10 cellular contexts compared by ENCODE assay signal in the genomic region with DNA sequence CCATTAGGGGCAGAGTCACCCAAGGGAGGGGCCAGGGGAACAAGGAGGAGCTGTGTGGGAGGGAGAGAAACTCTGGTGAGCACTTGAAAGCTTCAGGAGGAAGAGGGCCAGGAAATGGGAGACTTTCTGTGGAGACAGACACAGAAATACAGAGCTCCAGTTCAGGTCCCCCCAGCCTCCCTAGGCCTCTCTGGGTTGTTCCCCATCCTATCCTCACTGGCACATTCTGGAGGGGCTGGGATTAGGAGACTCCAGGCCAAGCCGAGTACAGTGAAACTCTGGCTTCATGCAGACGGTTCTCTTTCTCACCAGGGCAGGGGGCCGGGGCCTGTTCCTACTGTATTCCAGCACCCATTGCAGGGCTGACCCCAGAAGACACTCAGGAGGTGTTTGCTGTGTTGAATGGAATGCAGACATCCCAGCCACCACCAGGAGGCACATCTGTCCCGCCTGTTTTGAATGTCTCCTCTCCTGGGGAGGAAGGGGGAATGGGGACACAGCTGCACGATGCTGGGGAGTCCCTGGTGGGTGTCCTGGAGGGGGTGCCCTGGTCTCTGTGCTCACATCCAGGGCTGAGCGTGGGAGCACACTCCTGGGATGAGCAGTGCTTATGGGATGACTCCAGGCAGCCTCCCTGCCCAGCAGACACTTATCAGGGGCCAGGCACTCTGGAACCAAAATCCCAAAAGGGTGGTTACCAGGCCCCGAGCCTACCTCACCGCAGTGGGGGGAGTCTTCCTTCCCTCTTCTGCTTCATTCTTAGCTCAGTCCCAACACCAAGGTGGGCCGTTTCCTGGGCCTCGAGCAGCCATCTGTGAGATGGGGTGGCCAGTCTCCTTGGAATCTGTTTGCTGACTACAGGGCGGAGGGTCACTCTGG.
A peak's percentile ranks its signal among the peaks of the same experiment; 100 is the strongest.
DNase-seq lines count a peak whose midpoint lies in the region; ATAC-seq and TF ChIP-seq lines count a peak whose summit lies in the region.
"Had no signal": no experiment of that assay in that cellular context is flagged by ENCODE, and none has a peak within 500 bp of the region (broad histone marks: within the 10 kb centered on the region; RNA-seq: fewer than 3 reads in every experiment).

No MANE protein-coding gene starts in this region.

- no peak overlapping the region for H3K4me2 ChIP-seq in MM.1S (ENCODE audit: low read depth, low read length)

- no peaks in the 10 kb centered on the region for H3K9me3 ChIP-seq in MM.1S (replicated peaks; ENCODE audit: insufficient read depth, low read length)
- H3K9me3 ChIP-seq: Peyer's patch had no signal

- ATAC-seq in effector memory CD8-positive, alpha-beta T cell (replicated peaks), result no peak
- ATAC-seq in HG03139 (IDR thresholded peaks at IDR 0.05; ENCODE audit: unreplicated experiment), result no peak
- no peak for ATAC-seq in HG03196 (IDR thresholded peaks at IDR 0.05; ENCODE audit: unreplicated experiment)

- no peaks in the 10 kb centered on the region for H3K4me1 Mint-ChIP-seq in effector memory CD8-positive, alpha-beta T cell (ENCODE audit: low read depth in 2 of 2)
- peaks cover 13% of the 10 kb centered on the region for H3K4me1 Mint-ChIP-seq in nephron
- H3K4me1 Mint-ChIP-seq: immature natural killer cell had no signal

- H2AFZ ChIP-seq in MM.1S (ENCODE audit: low read length), result no peak overlapping the region

- H3K9ac ChIP-seq in MM.1S (ENCODE audit: low read length), result no peak overlapping the region

- no peaks in the 10 kb centered on the region for H4K20me1 ChIP-seq in MM.1S (ENCODE audit: insufficient read depth, low read length)

- H3K36me3 ChIP-seq in MM.1S (replicated peaks; ENCODE audit: insufficient read depth, low read length), result no peaks in the 10 kb centered on the region
- H3K36me3 ChIP-seq: Peyer's patch had no signal

- H3K27ac ChIP-seq in MM.1S (ENCODE audit: low read length), result no peak overlapping the region
- H3K27ac ChIP-seq: Peyer's patch had no signal

- H3K27ac Mint-ChIP-seq in effector memory CD8-positive, alpha-beta T cell, result no peak overlapping the region
- no peak overlapping the region for H3K27ac Mint-ChIP-seq in nephron
- H3K27ac Mint-ChIP-seq: immature natural killer cell had no signal

- no peaks in the 10 kb centered on the region for H3K9me2 ChIP-seq in MM.1S (replicated peaks; ENCODE audit: insufficient read depth, low read length)

- no peak overlapping the region for H3K4me3 ChIP-seq in MM.1S (ENCODE audit: low read length)
- H3K4me3 ChIP-seq: Peyer's patch had no signal

- peaks cover 63% of the 10 kb centered on the region for H3K27me3 ChIP-seq in MM.1S (replicated peaks; ENCODE audit: insufficient read depth, low read length)
- H3K27me3 ChIP-seq: Peyer's patch had no signal

- peaks cover 8 to 25% of the 10 kb centered on the region in 2 donors for H3K27me3 Mint-ChIP-seq in effector memory CD8-positive, alpha-beta T cell
- H3K27me3 Mint-ChIP-seq in nephron (ENCODE audit: low read depth), result peaks cover 18% of the 10 kb centered on the region

- H3K4me1 ChIP-seq in MM.1S (ENCODE audit: low read length), result no peaks in the 10 kb centered on the region
- H3K4me1 ChIP-seq: Peyer's patch had no signal

- TF ChIP-seq CTCF in MM.1S (IDR thresholded peaks at IDR 0.05; ENCODE audit: low read length), result peak; percentile 39
- TF ChIP-seq CTCF in nephron (IDR thresholded peaks at IDR 0.05; ENCODE audit: unreplicated experiment in 3 of 3), result peak; percentile 44 to 53 (median 49)

- DNase-seq in GM03348 (ENCODE audit: low spot score), result peak; percentile 76
- peak; percentile 15 for DNase-seq in MM.1S
- peak in 2 of 3 experiments; percentile 12 to 14 for DNase-seq in effector memory CD8-positive, alpha-beta T cell
- no peak for DNase-seq in NCI-H2029 treated with DMSO at 0.1 percent for 48 hours (lab: John Stamatoyannopoulos, UW)
- DNase-seq in NCI-H1105 treated with DMSO at 0.1 percent for 48 hours (lab: John Stamatoyannopoulos, UW), result no peak

- no peaks in the 10 kb centered on the region for H3K79me2 ChIP-seq in MM.1S (ENCODE audit: low read length)

- H3K9me3 Mint-ChIP-seq in effector memory CD8-positive, alpha-beta T cell, result no peaks in the 10 kb centered on the region
- H3K9me3 Mint-ChIP-seq in nephron, result no peaks in the 10 kb centered on the region

- no peak overlapping the region for H3K4me3 Mint-ChIP-seq in effector memory CD8-positive, alpha-beta T cell
- H3K4me3 Mint-ChIP-seq in nephron, result no peak overlapping the region
- H3K4me3 Mint-ChIP-seq: immature natural killer cell had no signal

- no peaks in the 10 kb centered on the region for H3F3A ChIP-seq in MM.1S (ENCODE audit: insufficient read depth, low read length)

- no peaks in the 10 kb centered on the region for H3K36me3 Mint-ChIP-seq in effector memory CD8-positive, alpha-beta T cell (ENCODE audit: insufficient read depth)
- H3K36me3 Mint-ChIP-seq in nephron (ENCODE audit: low read depth), result no peaks in the 10 kb centered on the region
- H3K36me3 Mint-ChIP-seq: immature natural killer cell had no signal

Comparison
In these comparisons a context has a peak if more than half of its experiments do, and no peak if none do; other contexts are left out.
1. DNase-seq: peak in GM03348 (single experiment), MM.1S (single experiment) and effector memory CD8-positive, alpha-beta T cell (2 of 3); none in NCI-H2029 treated with DMSO at 0.1 percent for 48 hours (single experiment) and NCI-H1105 treated with DMSO at 0.1 percent for 48 hours (single experiment).